In the genomic region with DNA sequence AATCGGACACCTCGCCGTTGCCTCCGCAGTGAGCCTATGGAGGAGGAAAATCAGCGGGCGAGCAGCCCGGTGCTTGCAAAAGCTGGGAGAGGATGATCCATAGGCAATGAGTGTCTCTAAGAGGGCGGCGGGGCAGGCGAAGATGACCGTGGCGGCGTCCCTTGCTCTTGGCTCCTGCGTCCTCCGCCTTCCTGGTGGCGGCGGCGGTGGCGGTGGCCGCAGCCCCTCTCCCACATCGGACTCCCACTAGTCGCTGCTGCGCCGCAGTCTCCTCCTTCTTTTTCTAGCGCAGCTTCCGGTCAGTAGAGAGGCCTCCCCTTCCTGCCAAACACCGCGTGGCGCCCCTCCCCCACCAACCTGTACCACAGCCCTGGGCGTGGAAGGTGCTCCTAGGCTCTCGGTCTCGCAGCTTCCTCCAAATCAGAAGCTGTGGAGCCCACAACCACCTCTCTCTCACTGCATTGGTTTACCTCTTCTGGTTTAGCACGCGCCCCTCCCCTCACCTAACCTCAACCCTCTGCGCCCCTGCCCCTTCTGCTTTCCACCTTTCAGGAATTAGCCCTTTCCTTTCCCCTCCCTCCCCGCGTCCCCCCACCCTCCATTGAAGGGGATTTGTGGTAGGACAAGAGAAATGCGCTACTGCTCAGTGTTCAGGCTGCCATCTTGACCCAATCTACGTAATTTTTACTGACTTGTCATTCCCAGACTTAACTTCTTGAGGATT, we compare ENCODE assay signal across 2 cellular contexts.
TF ChIP-seq lines count a peak whose summit lies in the region.

A gene (minus strand): TSS at position 271 of the 724 bp plus-strand sequence. CDS start 594 bp downstream, outside the sequence.

TF ChIP-seq in HCT116, 20 proteins besides CTCF, POLR2A, EP300 and RAD21 (continued from another document):
- TF ChIP-seq, protein P1, sequence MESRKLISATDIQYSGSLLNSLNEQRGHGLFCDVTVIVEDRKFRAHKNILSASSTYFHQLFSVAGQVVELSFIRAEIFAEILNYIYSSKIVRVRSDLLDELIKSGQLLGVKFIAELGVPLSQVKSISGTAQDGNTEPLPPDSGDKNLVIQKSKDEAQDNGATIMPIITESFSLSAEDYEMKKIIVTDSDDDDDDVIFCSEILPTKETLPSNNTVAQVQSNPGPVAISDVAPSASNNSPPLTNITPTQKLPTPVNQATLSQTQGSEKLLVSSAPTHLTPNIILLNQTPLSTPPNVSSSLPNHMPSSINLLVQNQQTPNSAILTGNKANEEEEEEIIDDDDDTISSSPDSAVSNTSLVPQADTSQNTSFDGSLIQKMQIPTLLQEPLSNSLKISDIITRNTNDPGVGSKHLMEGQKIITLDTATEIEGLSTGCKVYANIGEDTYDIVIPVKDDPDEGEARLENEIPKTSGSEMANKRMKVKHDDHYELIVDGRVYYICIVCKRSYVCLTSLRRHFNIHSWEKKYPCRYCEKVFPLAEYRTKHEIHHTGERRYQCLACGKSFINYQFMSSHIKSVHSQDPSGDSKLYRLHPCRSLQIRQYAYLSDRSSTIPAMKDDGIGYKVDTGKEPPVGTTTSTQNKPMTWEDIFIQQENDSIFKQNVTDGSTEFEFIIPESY (IDR thresholded peaks at IDR 0.05; ENCODE audit: extremely low read depth, insufficient replicate concordance, low read length) = no peak
- TF ChIP-seq EZH2phosphoT487 (IDR thresholded peaks at IDR 0.05; ENCODE audit: borderline replicate concordance) (no peak), CEBPB (IDR thresholded peaks at IDR 0.05; ENCODE audit: low read depth) (no peak), TCF7L2 (IDR thresholded peaks at IDR 0.05; ENCODE audit: borderline replicate concordance, extremely low read depth, insufficient read depth, insufficient read length) (no peak), EZH2 (IDR thresholded peaks at IDR 0.05) (no peak), YY1 (IDR thresholded peaks at IDR 0.05; ENCODE audit: extremely low read depth, insufficient replicate concordance, low read depth, low read length) (no peak), SRF (IDR thresholded peaks at IDR 0.05; ENCODE audit: low read depth) (no peak), POLR2AphosphoS5 (IDR thresholded peaks at IDR 0.05; ENCODE audit: low read depth, low read length) (peak; percentile 87), EGR1 (IDR thresholded peaks at IDR 0.05; ENCODE audit: low read depth) (no peak), SIN3A (IDR thresholded peaks at IDR 0.05; ENCODE audit: low read depth) (peak; percentile 38; the same call in 1 of the 2 replicates), JUND (IDR thresholded peaks at IDR 0.05) (no peak), SP1 (IDR thresholded peaks at IDR 0.05; ENCODE audit: low read depth) (no peak)
- TF ChIP-seq, protein P2, sequence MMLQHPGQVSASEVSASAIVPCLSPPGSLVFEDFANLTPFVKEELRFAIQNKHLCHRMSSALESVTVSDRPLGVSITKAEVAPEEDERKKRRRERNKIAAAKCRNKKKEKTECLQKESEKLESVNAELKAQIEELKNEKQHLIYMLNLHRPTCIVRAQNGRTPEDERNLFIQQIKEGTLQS (IDR thresholded peaks at IDR 0.05) = no peak
- TF ChIP-seq, protein P3, sequence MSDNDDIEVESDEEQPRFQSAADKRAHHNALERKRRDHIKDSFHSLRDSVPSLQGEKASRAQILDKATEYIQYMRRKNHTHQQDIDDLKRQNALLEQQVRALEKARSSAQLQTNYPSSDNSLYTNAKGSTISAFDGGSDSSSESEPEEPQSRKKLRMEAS (IDR thresholded peaks at IDR 0.05) = peak; percentile 95
- TF ChIP-seq, protein P4, sequence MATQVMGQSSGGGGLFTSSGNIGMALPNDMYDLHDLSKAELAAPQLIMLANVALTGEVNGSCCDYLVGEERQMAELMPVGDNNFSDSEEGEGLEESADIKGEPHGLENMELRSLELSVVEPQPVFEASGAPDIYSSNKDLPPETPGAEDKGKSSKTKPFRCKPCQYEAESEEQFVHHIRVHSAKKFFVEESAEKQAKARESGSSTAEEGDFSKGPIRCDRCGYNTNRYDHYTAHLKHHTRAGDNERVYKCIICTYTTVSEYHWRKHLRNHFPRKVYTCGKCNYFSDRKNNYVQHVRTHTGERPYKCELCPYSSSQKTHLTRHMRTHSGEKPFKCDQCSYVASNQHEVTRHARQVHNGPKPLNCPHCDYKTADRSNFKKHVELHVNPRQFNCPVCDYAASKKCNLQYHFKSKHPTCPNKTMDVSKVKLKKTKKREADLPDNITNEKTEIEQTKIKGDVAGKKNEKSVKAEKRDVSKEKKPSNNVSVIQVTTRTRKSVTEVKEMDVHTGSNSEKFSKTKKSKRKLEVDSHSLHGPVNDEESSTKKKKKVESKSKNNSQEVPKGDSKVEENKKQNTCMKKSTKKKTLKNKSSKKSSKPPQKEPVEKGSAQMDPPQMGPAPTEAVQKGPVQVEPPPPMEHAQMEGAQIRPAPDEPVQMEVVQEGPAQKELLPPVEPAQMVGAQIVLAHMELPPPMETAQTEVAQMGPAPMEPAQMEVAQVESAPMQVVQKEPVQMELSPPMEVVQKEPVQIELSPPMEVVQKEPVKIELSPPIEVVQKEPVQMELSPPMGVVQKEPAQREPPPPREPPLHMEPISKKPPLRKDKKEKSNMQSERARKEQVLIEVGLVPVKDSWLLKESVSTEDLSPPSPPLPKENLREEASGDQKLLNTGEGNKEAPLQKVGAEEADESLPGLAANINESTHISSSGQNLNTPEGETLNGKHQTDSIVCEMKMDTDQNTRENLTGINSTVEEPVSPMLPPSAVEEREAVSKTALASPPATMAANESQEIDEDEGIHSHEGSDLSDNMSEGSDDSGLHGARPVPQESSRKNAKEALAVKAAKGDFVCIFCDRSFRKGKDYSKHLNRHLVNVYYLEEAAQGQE (IDR thresholded peaks at IDR 0.05; ENCODE audit: low read depth) = no peak
TF ChIP-seq in HCT116: peak in this region for 3.

TF ChIP-seq in GM12878, 131 proteins besides CTCF, POLR2A, EP300 and RAD21 (continued from another document and continues in another):
- TF ChIP-seq MYC (IDR thresholded peaks at IDR 0.05; ENCODE audit: insufficient read depth, insufficient read length, insufficient replicate concordance, low read length, severe bottlenecking) (peak; percentile 88), SIX5 (IDR thresholded peaks at IDR 0.05; ENCODE audit: low read depth, low read length, severe bottlenecking) (no peak), RAD51 (IDR thresholded peaks at IDR 0.05) (no peak), BRCA1 (IDR thresholded peaks at IDR 0.05; ENCODE audit: low read depth, low read length) (no peak), MEF2B (IDR thresholded peaks at IDR 0.05; ENCODE audit: partially characterized antibody, poor library complexity, severe bottlenecking) (no peak), KDM1A (IDR thresholded peaks at IDR 0.05; ENCODE audit: borderline replicate concordance) (no peak), NFYA (IDR thresholded peaks at IDR 0.05; ENCODE audit: borderline replicate concordance, low read depth, low read length) (no peak), TCF7 (IDR thresholded peaks at IDR 0.05; ENCODE audit: borderline replicate concordance) (no peak), NR2C1 (IDR thresholded peaks at IDR 0.05) (no peak), CEBPB (IDR thresholded peaks at IDR 0.05; ENCODE audit: borderline replicate concordance in 1 of 2, low read depth in 2 of 2, low read length in 2 of 2) (no peak), JUND (IDR thresholded peaks at IDR 0.05; ENCODE audit: low read depth, low read length) (no peak)
- TF ChIP-seq, protein P5, sequence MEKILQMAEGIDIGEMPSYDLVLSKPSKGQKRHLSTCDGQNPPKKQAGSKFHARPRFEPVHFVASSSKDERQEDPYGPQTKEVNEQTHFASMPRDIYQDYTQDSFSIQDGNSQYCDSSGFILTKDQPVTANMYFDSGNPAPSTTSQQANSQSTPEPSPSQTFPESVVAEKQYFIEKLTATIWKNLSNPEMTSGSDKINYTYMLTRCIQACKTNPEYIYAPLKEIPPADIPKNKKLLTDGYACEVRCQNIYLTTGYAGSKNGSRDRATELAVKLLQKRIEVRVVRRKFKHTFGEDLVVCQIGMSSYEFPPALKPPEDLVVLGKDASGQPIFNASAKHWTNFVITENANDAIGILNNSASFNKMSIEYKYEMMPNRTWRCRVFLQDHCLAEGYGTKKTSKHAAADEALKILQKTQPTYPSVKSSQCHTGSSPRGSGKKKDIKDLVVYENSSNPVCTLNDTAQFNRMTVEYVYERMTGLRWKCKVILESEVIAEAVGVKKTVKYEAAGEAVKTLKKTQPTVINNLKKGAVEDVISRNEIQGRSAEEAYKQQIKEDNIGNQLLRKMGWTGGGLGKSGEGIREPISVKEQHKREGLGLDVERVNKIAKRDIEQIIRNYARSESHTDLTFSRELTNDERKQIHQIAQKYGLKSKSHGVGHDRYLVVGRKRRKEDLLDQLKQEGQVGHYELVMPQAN (conservative IDR thresholded peaks at IDR 0.05) = no peak
- TF ChIP-seq, protein P6, sequence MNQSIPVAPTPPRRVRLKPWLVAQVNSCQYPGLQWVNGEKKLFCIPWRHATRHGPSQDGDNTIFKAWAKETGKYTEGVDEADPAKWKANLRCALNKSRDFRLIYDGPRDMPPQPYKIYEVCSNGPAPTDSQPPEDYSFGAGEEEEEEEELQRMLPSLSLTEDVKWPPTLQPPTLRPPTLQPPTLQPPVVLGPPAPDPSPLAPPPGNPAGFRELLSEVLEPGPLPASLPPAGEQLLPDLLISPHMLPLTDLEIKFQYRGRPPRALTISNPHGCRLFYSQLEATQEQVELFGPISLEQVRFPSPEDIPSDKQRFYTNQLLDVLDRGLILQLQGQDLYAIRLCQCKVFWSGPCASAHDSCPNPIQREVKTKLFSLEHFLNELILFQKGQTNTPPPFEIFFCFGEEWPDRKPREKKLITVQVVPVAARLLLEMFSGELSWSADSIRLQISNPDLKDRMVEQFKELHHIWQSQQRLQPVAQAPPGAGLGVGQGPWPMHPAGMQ (IDR thresholded peaks at IDR 0.05; ENCODE audit: borderline replicate concordance) = no peak
- TF ChIP-seq, protein P7, sequence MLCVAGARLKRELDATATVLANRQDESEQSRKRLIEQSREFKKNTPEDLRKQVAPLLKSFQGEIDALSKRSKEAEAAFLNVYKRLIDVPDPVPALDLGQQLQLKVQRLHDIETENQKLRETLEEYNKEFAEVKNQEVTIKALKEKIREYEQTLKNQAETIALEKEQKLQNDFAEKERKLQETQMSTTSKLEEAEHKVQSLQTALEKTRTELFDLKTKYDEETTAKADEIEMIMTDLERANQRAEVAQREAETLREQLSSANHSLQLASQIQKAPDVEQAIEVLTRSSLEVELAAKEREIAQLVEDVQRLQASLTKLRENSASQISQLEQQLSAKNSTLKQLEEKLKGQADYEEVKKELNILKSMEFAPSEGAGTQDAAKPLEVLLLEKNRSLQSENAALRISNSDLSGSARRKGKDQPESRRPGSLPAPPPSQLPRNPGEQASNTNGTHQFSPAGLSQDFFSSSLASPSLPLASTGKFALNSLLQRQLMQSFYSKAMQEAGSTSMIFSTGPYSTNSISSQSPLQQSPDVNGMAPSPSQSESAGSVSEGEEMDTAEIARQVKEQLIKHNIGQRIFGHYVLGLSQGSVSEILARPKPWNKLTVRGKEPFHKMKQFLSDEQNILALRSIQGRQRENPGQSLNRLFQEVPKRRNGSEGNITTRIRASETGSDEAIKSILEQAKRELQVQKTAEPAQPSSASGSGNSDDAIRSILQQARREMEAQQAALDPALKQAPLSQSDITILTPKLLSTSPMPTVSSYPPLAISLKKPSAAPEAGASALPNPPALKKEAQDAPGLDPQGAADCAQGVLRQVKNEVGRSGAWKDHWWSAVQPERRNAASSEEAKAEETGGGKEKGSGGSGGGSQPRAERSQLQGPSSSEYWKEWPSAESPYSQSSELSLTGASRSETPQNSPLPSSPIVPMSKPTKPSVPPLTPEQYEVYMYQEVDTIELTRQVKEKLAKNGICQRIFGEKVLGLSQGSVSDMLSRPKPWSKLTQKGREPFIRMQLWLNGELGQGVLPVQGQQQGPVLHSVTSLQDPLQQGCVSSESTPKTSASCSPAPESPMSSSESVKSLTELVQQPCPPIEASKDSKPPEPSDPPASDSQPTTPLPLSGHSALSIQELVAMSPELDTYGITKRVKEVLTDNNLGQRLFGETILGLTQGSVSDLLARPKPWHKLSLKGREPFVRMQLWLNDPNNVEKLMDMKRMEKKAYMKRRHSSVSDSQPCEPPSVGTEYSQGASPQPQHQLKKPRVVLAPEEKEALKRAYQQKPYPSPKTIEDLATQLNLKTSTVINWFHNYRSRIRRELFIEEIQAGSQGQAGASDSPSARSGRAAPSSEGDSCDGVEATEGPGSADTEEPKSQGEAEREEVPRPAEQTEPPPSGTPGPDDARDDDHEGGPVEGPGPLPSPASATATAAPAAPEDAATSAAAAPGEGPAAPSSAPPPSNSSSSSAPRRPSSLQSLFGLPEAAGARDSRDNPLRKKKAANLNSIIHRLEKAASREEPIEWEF (IDR thresholded peaks at IDR 0.05; ENCODE audit: insufficient replicate concordance, low read depth, low read length) = no peak
- TF ChIP-seq, protein P1 (IDR thresholded peaks at IDR 0.05) = no peak
- TF ChIP-seq, protein P8, sequence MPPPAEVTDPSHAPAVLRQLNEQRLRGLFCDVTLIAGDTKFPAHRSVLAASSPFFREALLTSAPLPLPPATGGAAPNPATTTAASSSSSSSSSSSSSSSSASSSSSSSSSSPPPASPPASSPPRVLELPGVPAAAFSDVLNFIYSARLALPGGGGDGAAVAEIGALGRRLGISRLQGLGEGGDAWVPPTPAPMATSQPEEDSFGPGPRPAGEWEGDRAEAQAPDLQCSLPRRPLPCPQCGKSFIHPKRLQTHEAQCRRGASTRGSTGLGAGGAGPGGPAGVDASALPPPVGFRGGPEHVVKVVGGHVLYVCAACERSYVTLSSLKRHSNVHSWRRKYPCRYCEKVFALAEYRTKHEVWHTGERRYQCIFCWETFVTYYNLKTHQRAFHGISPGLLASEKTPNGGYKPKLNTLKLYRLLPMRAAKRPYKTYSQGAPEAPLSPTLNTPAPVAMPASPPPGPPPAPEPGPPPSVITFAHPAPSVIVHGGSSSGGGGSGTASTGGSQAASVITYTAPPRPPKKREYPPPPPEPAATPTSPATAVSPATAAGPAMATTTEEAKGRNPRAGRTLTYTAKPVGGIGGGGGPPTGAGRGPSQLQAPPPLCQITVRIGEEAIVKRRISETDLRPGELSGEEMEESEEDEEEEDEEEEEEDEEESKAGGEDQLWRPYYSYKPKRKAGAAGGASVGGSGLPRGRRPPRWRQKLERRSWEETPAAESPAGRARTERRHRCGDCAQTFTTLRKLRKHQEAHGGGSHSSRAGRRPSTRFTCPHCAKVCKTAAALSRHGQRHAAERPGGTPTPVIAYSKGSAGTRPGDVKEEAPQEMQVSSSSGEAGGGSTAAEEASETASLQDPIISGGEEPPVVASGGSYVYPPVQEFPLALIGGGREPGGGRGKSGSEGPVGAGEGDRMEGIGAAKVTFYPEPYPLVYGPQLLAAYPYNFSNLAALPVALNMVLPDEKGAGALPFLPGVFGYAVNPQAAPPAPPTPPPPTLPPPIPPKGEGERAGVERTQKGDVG (CRISPR knock-in tag; IDR thresholded peaks at IDR 0.05) = no peak
